17 cellular contexts compared by ENCODE assay signal in genomic region chr5:110085826-110086225, GRCh38.
DNase-seq lines count a peak whose midpoint lies in the region; ATAC-seq and TF ChIP-seq lines count a peak whose summit lies in the region.
"Had no signal": no experiment of that assay in that cellular context is flagged by ENCODE, and none has a peak within 500 bp of the region (broad histone marks: within the 10 kb centered on the region; RNA-seq: fewer than 3 reads in every experiment).

No MANE protein-coding gene starts in this region.

- no peak for DNase-seq in activated T-cell treated with anti-CD3 and anti-CD28 coated beads, Interleukin-2, amount 50 U/mL, for 24 hours
- DNase-seq in activated T-cell treated with anti-CD3 and anti-CD28 coated beads for 4 hours (no peak), MM.1S (peak; percentile 41), foreskin keratinocyte (no peak), GM19240 (ENCODE audit: insufficient read length, low spot score) (no peak), DMS53 treated with DMSO at 0.1 percent for 48 hours (lab: John Stamatoyannopoulos, UW; ENCODE audit: unreplicated experiment) (no peak)
- no peak for DNase-seq in activated naive CD8-positive, alpha-beta T cell treated with anti-CD3 and anti-CD28 coated beads for 36 hours
- DNase-seq: C1 segment of cervical spinal cord; Calu3; CD4-positive, alpha-beta T cell; DMS 273 treated with DMSO at 0.1 percent for 48 hours; DMS79; GM23248 had no signal

- no peak for ATAC-seq in foreskin keratinocyte
- ATAC-seq: GM12878, HCT116 had no signal

- H3K4me1 ChIP-seq in MM.1S (ENCODE audit: low read length): peaks cover 10% of the 10 kb centered on the region; the same call in 1 of the 2 replicates
- peaks cover 25% of the 10 kb centered on the region for H3K4me1 ChIP-seq in foreskin keratinocyte

- no peak overlapping the region for H3K4me3 ChIP-seq in MM.1S (ENCODE audit: low read length)
- H3K4me3 ChIP-seq: GM12878, GM23248 had no signal

- no peaks in the 10 kb centered on the region for H3K27me3 Mint-ChIP-seq in activated T-cell treated with anti-CD3 and anti-CD28 coated beads, Interleukin-2, amount 50 U/mL, for 24 hours
- H3K27me3 Mint-ChIP-seq in activated naive CD8-positive, alpha-beta T cell: no peaks in the 10 kb centered on the region
- no peaks in the 10 kb centered on the region for H3K27me3 Mint-ChIP-seq in activated naive CD8-positive, alpha-beta T cell treated with anti-CD3 and anti-CD28 coated beads for 36 hours
- H3K27me3 Mint-ChIP-seq: B cell; CD4-positive, alpha-beta T cell had no signal

- no peaks in the 10 kb centered on the region for H3K9me2 ChIP-seq in MM.1S (replicated peaks; ENCODE audit: insufficient read depth, low read length)

- H3K9ac ChIP-seq in MM.1S (ENCODE audit: low read length): no peak overlapping the region
- H3K9ac ChIP-seq: GM23248 had no signal

- H3K27ac ChIP-seq in MM.1S (ENCODE audit: low read length) (no peak overlapping the region), foreskin keratinocyte (peak overlapping the region; percentile 73)
- H3K27ac ChIP-seq: GM23248 had no signal

- no peaks in the 10 kb centered on the region for H4K20me1 ChIP-seq in MM.1S (ENCODE audit: insufficient read depth, low read length)

- no peaks in the 10 kb centered on the region for H3F3A ChIP-seq in MM.1S (ENCODE audit: insufficient read depth, low read length)

- TF ChIP-seq CTCF in MM.1S (IDR thresholded peaks at IDR 0.05; ENCODE audit: low read length) (no peak), foreskin keratinocyte (conservative IDR thresholded peaks at IDR 0.05) (no peak)

- no peaks in the 10 kb centered on the region for H3K36me3 ChIP-seq in MM.1S (replicated peaks; ENCODE audit: insufficient read depth, low read length)

- H3K4me1 Mint-ChIP-seq in activated T-cell treated with anti-CD3 and anti-CD28 coated beads, Interleukin-2, amount 50 U/mL, for 24 hours (ENCODE audit: low read depth): peaks cover 59% of the 10 kb centered on the region
- H3K4me1 Mint-ChIP-seq in activated naive CD8-positive, alpha-beta T cell (ENCODE audit: low read depth): peaks cover 40% of the 10 kb centered on the region
- peaks cover 33% of the 10 kb centered on the region for H3K4me1 Mint-ChIP-seq in activated naive CD8-positive, alpha-beta T cell treated with anti-CD3 and anti-CD28 coated beads for 36 hours
- H3K4me1 Mint-ChIP-seq: B cell had no signal

- no peak overlapping the region for H2AFZ ChIP-seq in MM.1S (ENCODE audit: low read length)

- no peaks in the 10 kb centered on the region for H3K36me3 Mint-ChIP-seq in activated T-cell treated with anti-CD3 and anti-CD28 coated beads, Interleukin-2, amount 50 U/mL, for 24 hours (ENCODE audit: low read depth)
- H3K36me3 Mint-ChIP-seq in activated naive CD8-positive, alpha-beta T cell: no peaks in the 10 kb centered on the region
- H3K36me3 Mint-ChIP-seq in activated naive CD8-positive, alpha-beta T cell treated with anti-CD3 and anti-CD28 coated beads for 36 hours: peaks cover 2% of the 10 kb centered on the region

- peak overlapping the region; percentile 88 for H3K27ac Mint-ChIP-seq in activated T-cell treated with anti-CD3 and anti-CD28 coated beads, Interleukin-2, amount 50 U/mL, for 24 hours
- peak overlapping the region; percentile 70 for H3K27ac Mint-ChIP-seq in activated naive CD8-positive, alpha-beta T cell
- H3K27ac Mint-ChIP-seq in activated naive CD8-positive, alpha-beta T cell treated with anti-CD3 and anti-CD28 coated beads for 36 hours: no peak overlapping the region
- H3K27ac Mint-ChIP-seq: B cell; CD4-positive, alpha-beta T cell had no signal

- H3K79me2 ChIP-seq in MM.1S (ENCODE audit: low read length): no peaks in the 10 kb centered on the region

- H3K4me2 ChIP-seq in MM.1S (ENCODE audit: low read depth, low read length): no peak overlapping the region

- no peaks in the 10 kb centered on the region; the same call in 1 of the 2 replicates for H3K27me3 ChIP-seq in MM.1S (replicated peaks; ENCODE audit: insufficient read depth, low read length)
- H3K27me3 ChIP-seq in foreskin keratinocyte: no peaks in the 10 kb centered on the region

- H3K9me3 Mint-ChIP-seq in activated T-cell treated with anti-CD3 and anti-CD28 coated beads, Interleukin-2, amount 50 U/mL, for 24 hours: peaks cover 2% of the 10 kb centered on the region
- no peaks in the 10 kb centered on the region for H3K9me3 Mint-ChIP-seq in activated naive CD8-positive, alpha-beta T cell (ENCODE audit: low read depth)
- no peaks in the 10 kb centered on the region for H3K9me3 Mint-ChIP-seq in activated naive CD8-positive, alpha-beta T cell treated with anti-CD3 and anti-CD28 coated beads for 36 hours
- H3K9me3 Mint-ChIP-seq: CD4-positive, alpha-beta T cell had no signal

- no peak overlapping the region for H3K4me3 Mint-ChIP-seq in activated T-cell treated with anti-CD3 and anti-CD28 coated beads, Interleukin-2, amount 50 U/mL, for 24 hours
- no peak overlapping the region for H3K4me3 Mint-ChIP-seq in activated naive CD8-positive, alpha-beta T cell
- H3K4me3 Mint-ChIP-seq in activated naive CD8-positive, alpha-beta T cell treated with anti-CD3 and anti-CD28 coated beads for 36 hours: no peak overlapping the region
- H3K4me3 Mint-ChIP-seq: B cell; CD4-positive, alpha-beta T cell had no signal

- H3K9me3 ChIP-seq in MM.1S (replicated peaks; ENCODE audit: insufficient read depth, low read length): no peaks in the 10 kb centered on the region
